Comparison of ENCODE assay signal across 7 cellular contexts in the genomic region with DNA sequence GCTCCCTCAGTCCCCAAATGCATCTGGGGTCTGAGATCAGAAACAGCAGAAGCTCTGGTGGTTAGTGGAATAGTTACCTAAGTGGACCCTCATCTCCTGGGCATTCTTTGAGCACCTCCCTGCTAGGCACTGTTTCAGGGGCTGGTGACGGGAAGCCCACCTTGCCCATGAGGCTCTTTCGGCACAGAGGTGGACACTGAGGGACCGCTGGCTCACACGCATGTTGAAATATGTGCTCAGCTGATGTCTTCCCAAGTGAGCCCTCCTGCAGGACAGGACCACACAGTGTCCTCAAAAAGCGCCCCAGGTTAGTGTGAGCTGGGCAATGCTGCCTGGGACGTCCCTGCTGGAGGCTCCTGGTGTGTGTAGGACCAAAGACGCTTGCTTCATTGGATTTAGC.
"Had no signal": no experiment of that assay in that cellular context is flagged by ENCODE, and none has a peak within 500 bp of the region (broad histone marks: within the 10 kb centered on the region; RNA-seq: fewer than 3 reads in every experiment).

No MANE protein-coding gene starts in this region.

- H3K4me3 Mint-ChIP-seq: GM23338, H9, IgD-negative memory B cell had no signal

- H3K27ac ChIP-seq: HL-60, KMS-11 had no signal

- H3K9ac ChIP-seq: KMS-11 had no signal

- H3K9me3 Mint-ChIP-seq: GM23338 had no signal

- H3K4me3 ChIP-seq: GM23338 had no signal

- H3K4me2 ChIP-seq: GM23338, KMS-11 had no signal

- DNase-seq: H9, HCEC 1CT, KBM-7 had no signal

- H2AFZ ChIP-seq: GM23338 had no signal

- H3K27ac Mint-ChIP-seq: GM23338, IgD-negative memory B cell had no signal

- H3K36me3 Mint-ChIP-seq: IgD-negative memory B cell had no signal
